Comparison of ENCODE assay signal across 8 cellular contexts in the genomic region with DNA sequence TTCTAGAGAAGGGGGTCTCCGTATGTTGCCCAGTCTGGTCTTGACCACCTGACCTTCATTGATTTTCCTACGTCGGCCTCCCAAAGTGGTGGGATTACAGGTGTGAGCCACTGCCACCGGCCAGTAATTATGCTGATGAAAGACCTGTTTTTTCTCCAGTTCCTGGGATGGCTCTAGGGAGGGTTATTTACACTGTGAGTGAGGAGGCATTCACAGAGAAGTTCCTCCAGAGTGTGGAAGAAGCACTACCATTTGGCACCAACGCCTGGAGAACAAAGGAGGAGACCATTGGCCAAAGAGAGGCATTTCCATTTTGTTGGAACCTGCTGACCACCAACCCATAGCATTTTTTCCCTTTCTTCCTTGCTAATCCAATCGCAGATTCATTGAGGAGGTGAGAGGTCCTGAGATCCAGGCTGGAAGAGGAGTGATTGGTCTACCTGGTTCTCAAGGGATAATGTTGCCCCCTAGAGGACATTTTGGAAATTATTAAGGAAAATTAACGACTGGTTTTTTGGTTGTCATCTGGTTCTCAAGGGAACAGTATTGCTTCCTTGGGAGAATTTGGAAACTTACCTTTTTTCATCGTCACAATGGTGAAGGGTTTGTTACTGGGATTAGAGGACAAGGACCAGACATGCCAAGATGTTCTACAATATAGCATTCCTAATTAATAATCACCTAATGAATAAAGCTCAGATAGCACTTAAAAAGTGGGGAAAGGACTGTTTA. TPM values are rescaled to one million over a fixed set of nuclear protein-coding genes. Genes with fewer than 3 reads are reported as not detected.
DNase-seq lines count a peak whose midpoint lies in the region; ATAC-seq, FAIRE-seq and TF ChIP-seq lines count a peak whose summit lies in the region.

No MANE protein-coding gene starts in this region.

- H3K36me3 ChIP-seq in hepatocyte (replicated peaks; ENCODE audit: insufficient read depth, low read depth) = no peaks in the 10 kb centered on the region
- no peaks in the 10 kb centered on the region for H3K36me3 ChIP-seq in small intestine (ENCODE audit: control insufficient read depth in 2 of 2, insufficient read depth in 2 of 2, low read length in 2 of 2)

- H3K4me1 Mint-ChIP-seq in Calu3 (ENCODE audit: low read depth, unreplicated experiment) (peaks cover 30% of the 10 kb centered on the region), HFFc6 (ENCODE audit: low read depth) (peaks cover 35% of the 10 kb centered on the region)

- H3K27me3 ChIP-seq in hepatocyte (no peaks in the 10 kb centered on the region), small intestine (ENCODE audit: control insufficient read depth in 2 of 2, insufficient read depth in 2 of 2, low read length in 2 of 2) (no peaks in the 10 kb centered on the region)

- intact Hi-C loops in Calu3 (cut with micrococcal nuclease; ENCODE audit: unreplicated experiment) = loop anchor here (1.0 kb wide), 2 partner anchors 46 to 89 kb away; no protein-coding TSS in a partner anchor

- peak overlapping the region; percentile 32 for H2AFZ ChIP-seq in hepatocyte

- H3K4me2 ChIP-seq in hepatocyte = no peak overlapping the region

- H3K9me3 ChIP-seq in hepatocyte (ENCODE audit: low read depth) = no peaks in the 10 kb centered on the region
- H3K9me3 ChIP-seq in small intestine (ENCODE audit: control insufficient read depth, low read depth) = no peaks in the 10 kb centered on the region

- H3K4me3 Mint-ChIP-seq in Calu3 (ENCODE audit: low read depth, unreplicated experiment) = no peak overlapping the region
- no peak overlapping the region for H3K4me3 Mint-ChIP-seq in HFFc6

- H3K9me3 Mint-ChIP-seq in Calu3 (ENCODE audit: low read depth, unreplicated experiment) (no peaks in the 10 kb centered on the region), HFFc6 (peaks cover under 1% of the 10 kb centered on the region; the same call in 1 of the 2 replicates)

- H3K27ac ChIP-seq in hepatocyte (peak overlapping the region; percentile 31), small intestine (ENCODE audit: low read depth in 1 of 2, low read length in 1 of 2) (no peak overlapping the region)

- no TSS peak for BruUV-seq in Calu3 (replicated peaks; lab: Mats Ljungman, UMichigan)

- H3K4me3 ChIP-seq in hepatocyte (no peak overlapping the region), small intestine (ENCODE audit: low read depth in 1 of 2, low read length in 2 of 2) (no peak overlapping the region)

- CTCF ChIA-PET in Calu3 (lab: Charles Lee) = interaction anchor here (0.5 to 1.8 kb wide), 7 partner anchors 29 to 1045 kb away, joined by 3 to 17 read pairs (median 6); no protein-coding TSS in a partner anchor

- H3K4me1 ChIP-seq in hepatocyte (ENCODE audit: insufficient read depth) (peaks cover 4% of the 10 kb centered on the region), small intestine (ENCODE audit: control insufficient read depth in 2 of 2, insufficient read depth in 1 of 2, low read depth in 1 of 2, low read length in 1 of 2) (no peaks in the 10 kb centered on the region)

- H3K27me3 Mint-ChIP-seq in Calu3 (ENCODE audit: unreplicated experiment) (no peaks in the 10 kb centered on the region), HFFc6 (ENCODE audit: insufficient read depth) (no peaks in the 10 kb centered on the region)

- ATAC-seq in GM18907 (IDR thresholded peaks at IDR 0.05; ENCODE audit: unreplicated experiment) = no peak

- 26% methylated on average over 8 of the region's 8 CpGs for WGBS in hepatocyte (ENCODE audit: low lambda C conversion rate, missing lambda C conversion rate)
- WGBS in small intestine, 3 donors = 33 to 40% (median 36%) methylated on average over 8 of the region's 8 CpGs

- DNase-seq in Calu3 (peak; percentile 45), HFFc6 (peak; percentile 74), NCI-H460 (ENCODE audit: extremely low read depth, low read depth) (peak; percentile 70), amniotic stem cell (lab: John Stamatoyannopoulos, UW) (peak; percentile 68), hepatocyte (ENCODE audit: low spot score) (peak; percentile 86), small intestine (peak; percentile 83)
- no peak for DNase-seq in activated effector memory CD4-positive, alpha-beta T cell treated with anti-CD3 and anti-CD28 coated beads, Interleukin-2, amount 50 U/mL, for 16 hours

- no peaks in the 10 kb centered on the region for H3K9me2 ChIP-seq in hepatocyte (replicated peaks; ENCODE audit: insufficient read depth)

- peak; percentile 61 for TF ChIP-seq CTCF in Calu3 (IDR thresholded peaks at IDR 0.05; ENCODE audit: unreplicated experiment)
- TF ChIP-seq CTCF in HFFc6 (IDR thresholded peaks at IDR 0.05) = peak; percentile 90
- peak; percentile 79 for TF ChIP-seq CTCF in hepatocyte (IDR thresholded peaks at IDR 0.05; ENCODE audit: poor library complexity)

- peak; percentile 57 for FAIRE-seq in small intestine (lab: Jason Lieb, UNC)

- H3K27ac Mint-ChIP-seq in Calu3 (ENCODE audit: unreplicated experiment) = peak overlapping the region; percentile 33
- peak overlapping the region; percentile 54 for H3K27ac Mint-ChIP-seq in HFFc6

- no peaks in the 10 kb centered on the region for H3K79me2 ChIP-seq in hepatocyte

- H3K36me3 Mint-ChIP-seq in Calu3 (ENCODE audit: insufficient read depth, unreplicated experiment) (peaks cover 6% of the 10 kb centered on the region), HFFc6 (ENCODE audit: low read depth) (peaks cover under 1% of the 10 kb centered on the region)

- no peaks in the 10 kb centered on the region for H4K20me1 ChIP-seq in hepatocyte (ENCODE audit: insufficient read depth, poor library complexity, severe bottlenecking)

RNA-seq across cellular contexts. Expression of gene SAE1, which starts 5.5 kb away (rescaled TPM):
- 169 and 174 TPM in 2 replicates for total RNA-seq in Calu3 (2022)
- 100 to 1,000 TPM; 158 to 181 (median 175) TPM for total RNA-seq in HFFc6 (2021; fragmentation: NEBNext Ultra II Directional; extraction: Animal tissue kit (Norgen Biotek cat#: 25700))
- total RNA-seq in NCI-H460 (2014; rRNA removed; shearing (Covaris generic)) = 66.4 and 71.3 TPM in 2 replicates
- polyA plus RNA-seq in NCI-H460 (2014; cell fraction: nucleus; rRNA removed) = 122 and 125 TPM in 2 replicates
- total RNA-seq in hepatocyte = 90.3 and 112 TPM in 2 replicates
- 97.2 and 98.8 TPM in 2 replicates for polyA plus RNA-seq in hepatocyte
- 10 to 100 TPM; 28.6 to 77.5 (median 34.9) TPM for polyA plus RNA-seq in small intestine

RNA-seq across cellular contexts. Expression of gene ZC3H4, which starts 11.5 kb away (rescaled TPM):
- total RNA-seq in Calu3 (2022) (73.0 and 85.2 TPM in 2 replicates), hepatocyte (11.7 and 13.1 TPM in 2 replicates)
- 10 to 100 TPM; 43.9 to 66.1 (median 55.2) TPM for total RNA-seq in HFFc6 (2021; fragmentation: NEBNext Ultra II Directional; extraction: Animal tissue kit (Norgen Biotek cat#: 25700))
- 9.4 and 9.6 TPM in 2 replicates for total RNA-seq in NCI-H460 (2014; rRNA removed; shearing (Covaris generic))
- 8.0 and 10.9 TPM in 2 replicates for polyA plus RNA-seq in NCI-H460 (2014; cell fraction: nucleus; rRNA removed)
- polyA plus RNA-seq in hepatocyte (4.3 TPM in 2 replicates), small intestine (10 to 100 TPM in 2 of 3 donors, 1 to 10 TPM in 1; 7.3 to 18.0 (median 10.7) TPM)
